9 cellular contexts compared by ENCODE assay signal in the genomic region with DNA sequence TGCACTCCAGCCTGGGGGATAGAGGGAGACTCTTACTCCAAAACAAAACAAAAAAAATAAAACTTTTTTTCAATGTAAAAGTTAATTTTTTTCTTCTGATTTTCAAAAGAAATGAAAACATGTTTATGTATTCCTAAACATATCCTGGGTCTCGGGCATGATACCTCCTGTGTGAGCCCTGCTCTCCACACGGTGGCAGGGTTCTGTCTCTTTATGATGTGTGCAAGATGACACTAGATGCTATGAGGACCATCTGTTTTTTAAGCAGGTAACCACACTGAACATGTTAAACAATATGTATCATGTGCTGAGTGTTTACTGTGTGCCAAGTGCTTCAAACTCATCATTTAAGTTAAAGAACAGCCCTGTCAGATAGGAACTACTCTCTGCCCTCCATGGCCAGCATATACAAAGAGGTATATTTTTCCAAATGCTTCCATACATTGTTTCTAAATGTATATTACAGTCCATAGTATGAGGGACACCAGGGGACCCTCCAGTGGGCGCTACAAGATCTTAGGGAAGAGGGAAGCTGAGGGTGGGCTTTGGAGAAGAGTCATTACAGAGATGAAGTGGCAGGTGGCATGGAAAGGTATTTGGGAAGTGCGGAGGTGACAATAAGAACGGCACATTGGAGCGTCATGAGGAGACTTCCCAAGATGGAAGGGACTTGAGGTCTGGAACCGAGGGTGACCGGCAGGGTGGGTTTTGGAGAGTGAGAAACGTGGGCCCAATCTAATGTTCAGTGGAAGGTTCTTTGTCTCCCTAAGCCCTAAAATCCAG. TPM values are rescaled to one million over a fixed set of nuclear protein-coding genes. Genes with fewer than 3 reads are reported as not detected.
DNase-seq lines count a peak whose midpoint lies in the region; ATAC-seq, FAIRE-seq and TF ChIP-seq lines count a peak whose summit lies in the region.
"Had no signal": no experiment of that assay in that cellular context is flagged by ENCODE, and none has a peak within 500 bp of the region (broad histone marks: within the 10 kb centered on the region; RNA-seq: fewer than 3 reads in every experiment).

No MANE protein-coding gene starts in this region.

- CTCF ChIA-PET in A549 (lab: Yijun Ruan, JAX), result interaction anchor here (0.6 to 16.8 kb wide), 58 partner anchors 11 to 675 kb away, joined by 3 to 250 read pairs (median 5); a partner anchor contains a TSS

- DNase-seq in A549 (ENCODE audit: low read depth in 1 of 2, low spot score in 1 of 2) (peak; percentile 66), GM12864 (ENCODE audit: low read depth) (peak; percentile 43), M059J (ENCODE audit: low read depth) (peak; percentile 47), SK-MEL-5 (ENCODE audit: low read depth, low spot score) (peak; percentile 49), keratinocyte (ENCODE audit: low read depth, low spot score) (no peak), cerebellar nuclear complex (lab: John Stamatoyannopoulos, UW) (no peak)
- no peak for DNase-seq in activated CD4-positive, CD25-positive, alpha-beta regulatory T cell treated with anti-CD3 and anti-CD28 coated beads, Interleukin-2, amount 50 U/mL, for 72 hours

- peak; percentile 66 to 70 for TF ChIP-seq RAD21 in A549 (conservative IDR thresholded peaks at IDR 0.05 in 1 of 2, IDR thresholded peaks at IDR 0.05 in 1 of 2)

- H4K20me1 ChIP-seq in keratinocyte (ENCODE audit: control insufficient read depth, extremely low read depth, insufficient read depth, low read length), result no peaks in the 10 kb centered on the region

- H3K27me3 ChIP-seq in keratinocyte (ENCODE audit: control insufficient read depth, extremely low read depth, insufficient read depth, low read length) (no peaks in the 10 kb centered on the region), gastroesophageal sphincter (no peaks in the 10 kb centered on the region)
- H3K27me3 ChIP-seq: adrenal gland had no signal

- TF ChIP-seq CTCF in A549 (IDR thresholded peaks at IDR 0.05) (peak; percentile 66), GM12864 (IDR thresholded peaks at IDR 0.05; ENCODE audit: low read depth, low read length, missing control alignments) (peak; percentile 64), keratinocyte (optimal IDR thresholded peaks at IDR 0.05 in 1 of 3, IDR thresholded peaks at IDR 0.05 in 1 of 3, conservative IDR thresholded peaks at IDR 0.05 in 1 of 3; ENCODE audit: extremely low read depth in 1 of 3, insufficient read depth in 2 of 3, low read length in 3 of 3) (peak; percentile 24 to 53 (median 37)), gastroesophageal sphincter (IDR thresholded peaks at IDR 0.05) (peak in 1 of 4 experiments; percentile 26)

- H3K9me1 ChIP-seq in keratinocyte (ENCODE audit: control insufficient read depth, extremely low read depth, insufficient read depth, low read length), result no peaks in the 10 kb centered on the region

- ATAC-seq in A549, result peak; percentile 83 to 89
- ATAC-seq in gastroesophageal sphincter, result no peak

- 41% methylated on average over 9 of the region's 9 CpGs for WGBS in A549 (ENCODE audit: missing lambda C conversion rate)
- 63 to 66% methylated on average over 8 to 9 of the region's 9 CpGs for WGBS in gastroesophageal sphincter (ENCODE audit: low coverage in 1 of 2), 2 donors

- H3K4me2 ChIP-seq in A549 (peak overlapping the region; percentile 29; the same call in 1 of the 3 replicates), keratinocyte (ENCODE audit: control insufficient read depth, extremely low read depth, insufficient read depth, low read depth, low read length) (no peak overlapping the region)

- no peaks in the 10 kb centered on the region for H3K9me3 ChIP-seq in A549
- H3K9me3 ChIP-seq in keratinocyte (ENCODE audit: control insufficient read depth, low read depth, low read length), result no peaks in the 10 kb centered on the region
- H3K9me3 ChIP-seq in gastroesophageal sphincter, result no peaks in the 10 kb centered on the region
- H3K9me3 ChIP-seq: adrenal gland had no signal

- H3K79me2 ChIP-seq in keratinocyte (ENCODE audit: control insufficient read depth, insufficient read depth, low read length), result no peaks in the 10 kb centered on the region

- POLR2A ChIA-PET in A549 (lab: Yijun Ruan, JAX), result interaction anchor here (0.6 kb wide), 1 partner anchor 116 kb away, joined by 11 read pairs; no protein-coding TSS in a partner anchor

- dilution Hi-C loops in keratinocyte (cut with MboI; ENCODE audit: extremely low pct_ligation_motif_present, low sequenced_read_pairs), result no loop called here

- H3K4me1 ChIP-seq in A549 (peaks cover 32% of the 10 kb centered on the region), keratinocyte (ENCODE audit: control insufficient read depth, extremely low read depth, insufficient read depth, low read length) (no peaks in the 10 kb centered on the region), gastroesophageal sphincter (peaks cover 4 to 31% (median 18%) of the 10 kb centered on the region in 3 donors)

- no peak for TF ChIP-seq POLR2A in A549 (IDR thresholded peaks at IDR 0.05; ENCODE audit: low read length)
- TF ChIP-seq POLR2A in gastroesophageal sphincter (IDR thresholded peaks at IDR 0.05), result no peak

- H3K36me3 ChIP-seq in keratinocyte (ENCODE audit: control insufficient read depth in 2 of 2, extremely low read depth in 1 of 2, insufficient read depth in 2 of 2, low read length in 2 of 2) (no peaks in the 10 kb centered on the region), gastroesophageal sphincter (no peaks in the 10 kb centered on the region)
- H3K36me3 ChIP-seq: adrenal gland had no signal

- peak; percentile 13 for FAIRE-seq in A549 (lab: Jason Lieb, UNC)
- FAIRE-seq in keratinocyte (lab: Jason Lieb, UNC), result no peak

- H3K27ac ChIP-seq in A549 (peak overlapping the region; percentile 51 to 66; a peak in 4 of 6 replicates), keratinocyte (ENCODE audit: control insufficient read depth, insufficient read depth, low read length) (no peak overlapping the region), gastroesophageal sphincter (no peak overlapping the region)
- H3K27ac ChIP-seq: adrenal gland had no signal

- TF ChIP-seq EP300 in A549 (IDR thresholded peaks at IDR 0.05) (no peak), gastroesophageal sphincter (IDR thresholded peaks at IDR 0.05) (no peak)

- no peak overlapping the region for H3K9ac ChIP-seq in keratinocyte (ENCODE audit: control insufficient read depth, extremely low read depth, insufficient read depth, low read length)

- no peak overlapping the region for H2AFZ ChIP-seq in keratinocyte (ENCODE audit: control insufficient read depth, low read length)

- in situ Hi-C loops in SK-MEL-5 (cut with HindIII; ENCODE audit: low pct_unique_long_range_greater_than_20kb, low sequenced_read_pairs), result no loop called here

- H3K4me3 ChIP-seq in A549 (no peak overlapping the region), GM12864 (ENCODE audit: low read depth, low read length) (no peak overlapping the region), keratinocyte (ENCODE audit: control insufficient read depth in 2 of 3, extremely low read depth in 1 of 3, insufficient read depth in 2 of 3, low read depth in 1 of 3, low read length in 3 of 3) (no peak overlapping the region), gastroesophageal sphincter (no peak overlapping the region)
- H3K4me3 ChIP-seq: adrenal gland had no signal

TF ChIP-seq in A549, 52 proteins besides CTCF, POLR2A, EP300 and RAD21:
- TF ChIP-seq SMC3 (IDR thresholded peaks at IDR 0.05) (peak; percentile 69), NPAS2 (CRISPR knock-in tag; IDR thresholded peaks at IDR 0.05; ENCODE audit: borderline replicate concordance) (no peak), RNF2 (IDR thresholded peaks at IDR 0.05; ENCODE audit: borderline replicate concordance, low read depth) (no peak)

RNA-seq across cellular contexts. Expression of a gene that starts 28.5 kb away (rescaled TPM):
- polyA plus RNA-seq in A549 (2011; rRNA removed) (197 and 256 TPM in 2 replicates), A549 (2017; fragmentation: RNase III; extraction: RNeasy Plus Mini Kit Qiagen cat#74134 plus additional on column Dnase treatment) (2.0 to 4.2 TPM (median 2.7 TPM) in 3 replicates), keratinocyte (29.2 to 141 TPM (median 121 TPM) in 3 replicates)
- polyA plus RNA-seq in A549 (2012; cell fraction: cytosol; rRNA removed), result 224 and 245 TPM in 2 replicates
- polyA plus RNA-seq in A549 (2012; cell fraction: nucleus; rRNA removed), result 701 and 1,020 TPM in 2 replicates
- 237 and 281 TPM in 2 replicates for polyA minus RNA-seq in A549 (2011; rRNA and poly(A)+ RNA removed)
- 24.0 and 31.6 TPM in 2 replicates for total RNA-seq in M059J (2014; rRNA removed; shearing (Covaris generic))
- total RNA-seq in SK-MEL-5 (2014; rRNA removed; shearing (Covaris generic)), result 67.4 and 78.3 TPM in 2 replicates
- 84.4 and 102 TPM in 2 replicates for polyA plus RNA-seq in SK-MEL-5 (2015; cell fraction: cytosol; rRNA removed)
- polyA plus RNA-seq in SK-MEL-5 (2015; cell fraction: nucleus; rRNA removed), result 334 TPM in 2 replicates
- 203 TPM for polyA plus RNA-seq in keratinocyte (2011; ENCODE audit: low read depth)
- polyA plus RNA-seq in keratinocyte (2011; cell fraction: cytosol; rRNA removed), result 59.7 and 69.9 TPM in 2 replicates
- 468 and 530 TPM in 2 replicates for polyA plus RNA-seq in keratinocyte (2011; cell fraction: nucleus; rRNA removed)
- polyA plus RNA-seq in keratinocyte (2012; ENCODE audit: low replicate concordance), result 11.9 and 76.3 TPM in 2 replicates
- 33.5 to 179 TPM (median 146 TPM) in 3 replicates for polyA minus RNA-seq in keratinocyte
- polyA minus RNA-seq in keratinocyte (2011; cell fraction: cytosol; rRNA and poly(A)+ RNA removed), result 174 TPM
- polyA minus RNA-seq in keratinocyte (2011; cell fraction: nucleus; rRNA and poly(A)+ RNA removed), result 415 and 474 TPM in 2 replicates
- 100 to 1,000 TPM in 3 of 4 donors, 10 to 100 TPM in 1; 78.0 to 286 (median 179) TPM for total RNA-seq in gastroesophageal sphincter

Comparison
In these comparisons a context has a peak if more than half of its experiments do, and no peak if none do; other contexts are left out.
1. DNase-seq: peak in A549 (2 of 2), GM12864 (single experiment), M059J (single experiment) and SK-MEL-5 (single experiment); none in keratinocyte (single experiment), cerebellar nuclear complex (0 of 2) and activated CD4-positive, CD25-positive, alpha-beta regulatory T cell treated with anti-CD3 and anti-CD28 coated beads, Interleukin-2, amount 50 U/mL, for 72 hours (single experiment).
2. H3K27ac ChIP-seq: peak in A549 (2 of 2); none in keratinocyte (single experiment) and gastroesophageal sphincter (0 of 4).